ENCODE assay signal across 13 cellular contexts in genomic region chr2:46325178-46325928, GRCh38. TPM values are rescaled to one million over a fixed set of nuclear protein-coding genes. Genes with fewer than 3 reads are reported as not detected.
DNase-seq lines count a peak whose midpoint lies in the region; ATAC-seq, FAIRE-seq and TF ChIP-seq lines count a peak whose summit lies in the region.
"Had no signal": no experiment of that assay in that cellular context is flagged by ENCODE, and none has a peak within 500 bp of the region (broad histone marks: within the 10 kb centered on the region; RNA-seq: fewer than 3 reads in every experiment).

No MANE protein-coding gene starts in this region.

- intact Hi-C loops in HepG2 (cut with micrococcal nuclease; ENCODE audit: unreplicated experiment) = no loop called here
- intact Hi-C loops in ascending aorta (cut with DNase I) = no loop called here

- H3K9ac ChIP-seq in HepG2 (ENCODE audit: insufficient read depth, low read depth, low read length) = no peak overlapping the region

- TF ChIP-seq POLR2A in A549 (IDR thresholded peaks at IDR 0.05; ENCODE audit: low read length) (no peak), HepG2 (IDR thresholded peaks at IDR 0.05; ENCODE audit: insufficient read depth in 1 of 2, low read depth in 2 of 2, low read length in 2 of 2) (no peak)

- H3K27ac ChIP-seq in A549 (peak overlapping the region; percentile 88 to 89; a peak in 4 of 6 replicates), HepG2 (ENCODE audit: extremely low read length, insufficient read depth, low read length) (peak overlapping the region; percentile 59), ascending aorta (no peak overlapping the region)

- BruUV-seq in HepG2 (replicated peaks; lab: Mats Ljungman, UMichigan) = no TSS peak

- in situ Hi-C loops in HepG2 (cut with HindIII; ENCODE audit: extremely low pct_ligation_motif_present, low pct_unique_long_range_greater_than_20kb) = no loop called here

- H3K4me3 ChIP-seq in A549 (no peak overlapping the region), bronchial epithelial cell (ENCODE audit: low read depth, low read length) (no peak overlapping the region), HepG2 (replicated peaks in 1 of 3; ENCODE audit: insufficient read depth in 1 of 3, low read depth in 2 of 3, low read length in 3 of 3) (no peak overlapping the region; a peak in 1 of 6 replicates), ascending aorta (no peak overlapping the region)

- no peaks in the 10 kb centered on the region for H3K9me3 ChIP-seq in A549
- no peaks in the 10 kb centered on the region for H3K9me3 ChIP-seq in HepG2 (ENCODE audit: low read length)
- H3K9me3 ChIP-seq in ascending aorta = no peaks in the 10 kb centered on the region

- POLR2A ChIA-PET in A549 (lab: Yijun Ruan, JAX) (interaction anchor here (1.2 kb wide), 1 partner anchor 10 kb away, joined by 3 read pairs; no protein-coding TSS in a partner anchor), HepG2 (lab: Yijun Ruan, JAX) (interaction anchor here (1.2 kb wide), 4 partner anchors 10 to 96 kb away, joined by 3 to 5 read pairs (median 3); partner anchors contain the start of gene EPAS1)

- 94% methylated on average over 6 of the region's 6 CpGs for WGBS in A549 (ENCODE audit: missing lambda C conversion rate)
- 98% methylated on average over 6 of the region's 6 CpGs for WGBS in HepG2 (ENCODE audit: low lambda C conversion rate)

- no peak for TF ChIP-seq CTCF in A549 (IDR thresholded peaks at IDR 0.05)
- no peak for TF ChIP-seq CTCF in bronchial epithelial cell (IDR thresholded peaks at IDR 0.05; ENCODE audit: insufficient read depth, low read length, severe bottlenecking)
- no peak for TF ChIP-seq CTCF in HepG2 (CRISPR knock-in tag; IDR thresholded peaks at IDR 0.05)
- TF ChIP-seq CTCF in ascending aorta (IDR thresholded peaks at IDR 0.05) = no peak

- H3K4me2 ChIP-seq in A549 (peak overlapping the region; percentile 92; the same call in 2 of the 3 replicates), HepG2 (ENCODE audit: low read depth, low read length) (peak overlapping the region; percentile 51)

- H4K20me1 ChIP-seq in HepG2 (ENCODE audit: insufficient read depth, low read length) = peaks cover 23% of the 10 kb centered on the region

- H3K4me1 ChIP-seq in A549 = peaks cover 99% of the 10 kb centered on the region
- H3K4me1 ChIP-seq in HepG2 (ENCODE audit: insufficient read depth, low read length) = peaks cover 100% of the 10 kb centered on the region
- peaks cover 12 to 57% of the 10 kb centered on the region in 2 donors for H3K4me1 ChIP-seq in ascending aorta

- H3K79me2 ChIP-seq in HepG2 (ENCODE audit: insufficient read depth, low read length) = peaks cover 96% of the 10 kb centered on the region

- no peak overlapping the region for H2AFZ ChIP-seq in HepG2 (ENCODE audit: low read length)

- H3K36me3 ChIP-seq in bronchial epithelial cell (ENCODE audit: control insufficient read depth, insufficient read depth, low read length) = peaks cover 2% of the 10 kb centered on the region
- H3K36me3 ChIP-seq in HepG2 (replicated peaks in 1 of 2; ENCODE audit: control insufficient read depth in 1 of 2, insufficient read depth in 2 of 2, low read length in 2 of 2) = peaks cover 0 to 3% of the 10 kb centered on the region in 2 experiments; a peak in 3 of 5 replicates
- no peaks in the 10 kb centered on the region for H3K36me3 ChIP-seq in ascending aorta

- CTCF ChIA-PET in A549 (lab: Yijun Ruan, JAX) (interaction anchor here (0.8 to 6.0 kb wide), 5 partner anchors 9 to 332 kb away, joined by 3 to 45 read pairs (median 4); no protein-coding TSS in a partner anchor), HepG2 (lab: Yijun Ruan, JAX; ENCODE audit: low intra/inter-chr PET ratio, low total read pairs) (no interaction called here)

- H3K27me3 ChIP-seq in bronchial epithelial cell (ENCODE audit: control insufficient read depth, insufficient read depth, low read length) (no peaks in the 10 kb centered on the region), HepG2 (ENCODE audit: control insufficient read depth in 1 of 2, insufficient read depth in 2 of 2, low read length in 2 of 2) (no peaks in the 10 kb centered on the region), ascending aorta (no peaks in the 10 kb centered on the region)

- TF ChIP-seq EP300 in A549 (IDR thresholded peaks at IDR 0.05) (no peak), HepG2 (IDR thresholded peaks at IDR 0.05; ENCODE audit: low read depth in 2 of 2, low read length in 2 of 2) (no peak), HepG2 (CRISPR knock-in tag; IDR thresholded peaks at IDR 0.05; ENCODE audit: borderline replicate concordance) (no peak)

- no peak for TF ChIP-seq RAD21 in A549 (conservative IDR thresholded peaks at IDR 0.05 in 1 of 2, IDR thresholded peaks at IDR 0.05 in 1 of 2)
- TF ChIP-seq RAD21 in HepG2 (CRISPR knock-in tag; IDR thresholded peaks at IDR 0.05) = no peak

- FAIRE-seq in A549 (lab: Jason Lieb, UNC) (no peak), bronchial epithelial cell (lab: Jason Lieb, UNC) (no peak), HepG2 (lab: Jason Lieb, UNC) (no peak)

- ATAC-seq in A549 (no peak), HepG2 (no peak), GM19035 (IDR thresholded peaks at IDR 0.05; ENCODE audit: unreplicated experiment) (no peak)

- DNase-seq in A549 (ENCODE audit: low read depth in 1 of 2, low spot score in 1 of 2) = no peak
- peak; percentile 27 for DNase-seq in NCI-H226
- peak; percentile 63 for DNase-seq in bronchial epithelial cell (ENCODE audit: low read depth)
- no peak for DNase-seq in HepG2 (ENCODE audit: low spot score)
- DNase-seq in stimulated activated CD4-positive, alpha-beta T cell treated with anti-CD3 and anti-CD28 coated beads, Interleukin-2, amount 100 ng/mL, for 48 hours = no peak
- no peak for DNase-seq in ascending aorta (ENCODE audit: low spot score in 2 of 2)
- no peak for DNase-seq in DMS79 treated with DMSO at 0.1 percent for 48 hours (lab: John Stamatoyannopoulos, UW)
- DNase-seq: activated CD4-positive, alpha-beta T cell treated with anti-CD3 and anti-CD28 coated beads, Interleukin-2, amount 50 U/mL, for 1 hour; activated T-cell treated with anti-CD3 and anti-CD28 coated beads, Interleukin-2, amount 50 U/mL, for 48 hours; COR-L47; NCI-H345; occipital lobe had no signal

TF ChIP-seq in A549, 52 proteins besides CTCF, POLR2A, EP300 and RAD21:
- TF ChIP-seq HOXA7 (CRISPR knock-in tag; IDR thresholded peaks at IDR 0.05) (no peak), MAFK (IDR thresholded peaks at IDR 0.05; ENCODE audit: partially characterized antibody) (peak; percentile 89)

TF ChIP-seq in HepG2, 621 proteins besides CTCF, POLR2A, EP300 and RAD21 (continues in another document):
- TF ChIP-seq THRA (CRISPR knock-in tag; IDR thresholded peaks at IDR 0.05; ENCODE audit: borderline replicate concordance) = no peak
- TF ChIP-seq MAFF (IDR thresholded peaks at IDR 0.05; ENCODE audit: low read depth, low read length) = peak; percentile 81
- no peak for TF ChIP-seq ZNF792 (CRISPR knock-in tag; IDR thresholded peaks at IDR 0.05)

RNA-seq across cellular contexts. Expression of gene EPAS1, which starts 28.1 kb away (rescaled TPM):
- polyA plus RNA-seq in A549 (2011; rRNA removed) = 143 and 150 TPM in 2 replicates
- polyA plus RNA-seq in A549 (2012; cell fraction: cytosol; rRNA removed) = 60.3 and 78.5 TPM in 2 replicates
- 106 and 115 TPM in 2 replicates for polyA plus RNA-seq in A549 (2012; cell fraction: nucleus; rRNA removed)
- polyA plus RNA-seq in A549 (2017; fragmentation: RNase III; extraction: RNeasy Plus Mini Kit Qiagen cat#74134 plus additional on column Dnase treatment) = 111 to 128 TPM (median 122 TPM) in 3 replicates
- polyA minus RNA-seq in A549 (2011; rRNA and poly(A)+ RNA removed) = 174 and 229 TPM in 2 replicates
- 99.8 and 102 TPM in 2 replicates for total RNA-seq in bronchial epithelial cell
- 47.1 and 64.9 TPM in 2 replicates for total RNA-seq in HepG2 (2016; rRNA removed; fragmentation: Illumina TruSeq; extraction: Trizol)
- total RNA-seq in HepG2 (2016; cell fraction: cytosol; rRNA removed; fragmentation: Illumina TruSeq; extraction: Trizol; ENCODE audit: low read depth) = 15.6 and 21.2 TPM in 2 replicates
- 45.9 and 54.8 TPM in 2 replicates for total RNA-seq in HepG2 (2016; cell fraction: insoluble cytoplasmic fraction; rRNA removed; fragmentation: Illumina TruSeq; extraction: Trizol)
- total RNA-seq in HepG2 (2016; cell fraction: membrane; rRNA removed; fragmentation: Illumina TruSeq; extraction: Trizol) = 54.5 and 63.7 TPM in 2 replicates
- total RNA-seq in HepG2 (2016; cell fraction: nucleus; rRNA removed; fragmentation: Illumina TruSeq; extraction: Trizol) = 54.3 and 61.3 TPM in 2 replicates
- polyA plus RNA-seq in HepG2 (2011; rRNA removed) = 182 and 202 TPM in 2 replicates
- polyA plus RNA-seq in HepG2 (2011; cell fraction: cytosol; rRNA removed) = 62.2 and 87.1 TPM in 2 replicates
- 133 and 141 TPM in 2 replicates for polyA plus RNA-seq in HepG2 (2011; cell fraction: nucleus; rRNA removed)
- 97.8 and 103 TPM in 2 replicates for polyA plus RNA-seq in HepG2 (2012)
- polyA plus RNA-seq in HepG2 (2016; cell fraction: cytosol; fragmentation: Illumina TruSeq; extraction: Trizol; ENCODE audit: low read depth) = 15.2 and 19.3 TPM in 2 replicates
- polyA plus RNA-seq in HepG2 (2016; cell fraction: insoluble cytoplasmic fraction; fragmentation: Illumina TruSeq; extraction: Trizol; ENCODE audit: low read depth) = 72.5 and 91.0 TPM in 2 replicates
- polyA plus RNA-seq in HepG2 (2016; cell fraction: membrane; fragmentation: Illumina TruSeq; extraction: Trizol; ENCODE audit: low read depth) = 64.7 and 77.7 TPM in 2 replicates
- polyA plus RNA-seq in HepG2 (2016; cell fraction: nucleus; fragmentation: Illumina TruSeq; extraction: Trizol; ENCODE audit: insufficient read depth, low read depth) = 74.5 and 82.8 TPM in 2 replicates
- 156 and 217 TPM in 2 replicates for polyA minus RNA-seq in HepG2 (2011; rRNA and poly(A)+ RNA removed; ENCODE audit: low replicate concordance)
- 122 and 129 TPM in 2 replicates for polyA minus RNA-seq in HepG2 (2011; cell fraction: cytosol; rRNA and poly(A)+ RNA removed)
- 185 and 262 TPM in 2 replicates for polyA minus RNA-seq in HepG2 (2011; cell fraction: nucleus; rRNA and poly(A)+ RNA removed)
- 1,738 TPM for total RNA-seq in ascending aorta

Comparison
In these comparisons a context has a peak if more than half of its experiments do, and no peak if none do; other contexts are left out.
1. DNase-seq: peak in NCI-H226 (single experiment) and bronchial epithelial cell (single experiment); none in A549 (0 of 2), HepG2 (single experiment), stimulated activated CD4-positive, alpha-beta T cell treated with anti-CD3 and anti-CD28 coated beads, Interleukin-2, amount 100 ng/mL, for 48 hours (0 of 2), ascending aorta (0 of 2) and DMS79 treated with DMSO at 0.1 percent for 48 hours (single experiment).
2. H3K27ac ChIP-seq: peak in A549 (2 of 2) and HepG2 (single experiment); none in ascending aorta (0 of 2).
3. RNA of gene EPAS1, which starts 28.1 kb away (total RNA-seq): 1,738 TPM in ascending aorta (single experiment); 99.8 to 102 TPM in bronchial epithelial cell and 15.6 to 64.9 TPM in HepG2; every median in the first group is over 10 times any median in the second.
4. Of the 38 proteins assayed by ChIP-seq in both HepG2 and A549: peak only in HepG2: none; only in A549: none; in both: MAFK; in neither: 37.